Comparison of ENCODE assay signal across 21 cellular contexts in the genomic region with DNA sequence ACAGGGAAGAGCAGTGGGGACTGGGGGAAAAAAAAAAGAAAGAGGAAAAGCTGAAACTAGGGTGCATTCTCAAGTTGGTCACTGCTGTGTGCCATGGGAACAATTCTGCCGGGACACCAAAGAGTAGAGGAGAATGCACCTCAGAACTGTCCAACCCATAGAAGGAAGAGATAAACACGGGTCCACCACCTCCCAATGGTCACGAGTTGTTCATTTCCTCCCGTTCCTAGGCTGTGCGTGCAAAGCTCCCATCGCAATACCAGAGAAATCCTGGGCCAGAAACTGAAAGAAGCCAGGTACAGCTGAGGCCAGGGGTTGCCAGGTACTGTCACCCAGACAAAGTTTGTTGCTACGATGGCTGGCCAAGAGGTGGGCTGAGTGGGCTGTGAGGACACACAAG.
A peak's percentile ranks its signal among the peaks of the same experiment; 100 is the strongest.
DNase-seq lines count a peak whose midpoint lies in the region; ATAC-seq and TF ChIP-seq lines count a peak whose summit lies in the region.
"Had no signal": no experiment of that assay in that cellular context is flagged by ENCODE, and none has a peak within 500 bp of the region (broad histone marks: within the 10 kb centered on the region; RNA-seq: fewer than 3 reads in every experiment).

No MANE protein-coding gene starts in this region.

- peaks cover 4% of the 10 kb centered on the region for H3K36me3 Mint-ChIP-seq in memory B cell
- H3K36me3 Mint-ChIP-seq in neural crest cell (ENCODE audit: low read depth), result no peaks in the 10 kb centered on the region
- no peaks in the 10 kb centered on the region for H3K36me3 Mint-ChIP-seq in stimulated activated memory B cell treated with anti-CD40 and anti-IgM and Interleukin-4, amounts not matched to agents 10 μg/mL and 1 μg/mL and 100 μg/mL, for 72 hours
- H3K36me3 Mint-ChIP-seq in natural killer cell, result no peaks in the 10 kb centered on the region

- no peak overlapping the region for H3K9ac ChIP-seq in IMR-90 (ENCODE audit: low read depth, low read length)
- H3K9ac ChIP-seq: BLaER1 treated with 17β-estradiol and CSF1 and Interleukin-3, amounts not matched to agents 10 nM and 100 nM had no signal

- H2AK5ac ChIP-seq in IMR-90 (ENCODE audit: low read depth, low read length), result no peak overlapping the region

- H3K4me2 ChIP-seq in IMR-90 (ENCODE audit: low read depth, low read length), result no peak overlapping the region
- H3K4me2 ChIP-seq: A549, GM23338 had no signal

- H3K4me1 Mint-ChIP-seq in memory B cell (peaks cover 26% of the 10 kb centered on the region), neural crest cell (peaks cover 19% of the 10 kb centered on the region), natural killer cell (no peaks in the 10 kb centered on the region)
- H3K4me1 Mint-ChIP-seq in stimulated activated memory B cell treated with anti-CD40 and anti-IgM and Interleukin-4, amounts not matched to agents 10 μg/mL and 1 μg/mL and 100 μg/mL, for 72 hours, result peaks cover 29% of the 10 kb centered on the region

- no peak for TF ChIP-seq CTCF in IMR-90 (conservative IDR thresholded peaks at IDR 0.05; ENCODE audit: low read depth, low read length)
- no peak for TF ChIP-seq CTCF in neural crest cell (conservative IDR thresholded peaks at IDR 0.05)
- TF ChIP-seq CTCF in natural killer cell (IDR thresholded peaks at IDR 0.05), result no peak

- H4K91ac ChIP-seq in IMR-90 (ENCODE audit: insufficient read depth, low read depth, low read length), result peak overlapping the region; percentile 20; the same call in 1 of the 2 replicates

- no TSS peak for BruUV-seq in IMR-90 (replicated peaks; lab: Mats Ljungman, UMichigan)

- ATAC-seq in IMR-90 (ENCODE audit: low read depth), result no peak
- no peak for ATAC-seq in memory B cell (ENCODE audit: low read depth)
- no peak for ATAC-seq in stimulated activated memory B cell treated with anti-CD40 and anti-IgM and Interleukin-4, amounts not matched to agents 10 μg/mL and 1 μg/mL and 100 μg/mL, for 72 hours
- ATAC-seq in natural killer cell, result no peak
- ATAC-seq: A549, GM23338, HCT116 had no signal

- H3K27ac ChIP-seq in IMR-90 (ENCODE audit: insufficient read depth, low read length), result no peak overlapping the region
- H3K27ac ChIP-seq: A549; BLaER1 treated with 17β-estradiol and CSF1 and Interleukin-3, amounts not matched to agents 10 nM and 100 nM had no signal

- no peak overlapping the region for H4K5ac ChIP-seq in IMR-90 (ENCODE audit: low read depth, low read length)

- TF ChIP-seq RAD21 in IMR-90 (IDR thresholded peaks at IDR 0.05; ENCODE audit: low read length), result no peak

- H2BK20ac ChIP-seq in IMR-90 (ENCODE audit: low read depth, low read length), result no peak overlapping the region

- no peak overlapping the region for H3K18ac ChIP-seq in IMR-90 (ENCODE audit: low read depth, low read length)

- DNase-seq in IMR-90, result no peak
- DNase-seq in memory B cell (ENCODE audit: low spot score in 2 of 2), result no peak
- DNase-seq in neural crest cell (ENCODE audit: low read depth, low spot score), result no peak
- DNase-seq in NCI-H524 (lab: John Stamatoyannopoulos, UW), result no peak
- DNase-seq in mesenteric fat pad (ENCODE audit: low spot score), result no peak
- no peak for DNase-seq in natural killer cell
- DNase-seq: 8988T; ACHN; AML-193; BE2C; Calu3; CD4-positive, alpha-beta T cell; CD8-positive, alpha-beta memory T cell; DND-41; H9 had no signal

- peaks cover 15% of the 10 kb centered on the region for H3K4me1 ChIP-seq in IMR-90 (ENCODE audit: control insufficient read depth, insufficient read depth, low read length)

- no peak overlapping the region for H2AFZ ChIP-seq in IMR-90 (replicated peaks; ENCODE audit: low read length, poor library complexity)
- H2AFZ ChIP-seq: GM23338 had no signal

- no peaks in the 10 kb centered on the region for H4K20me1 ChIP-seq in IMR-90 (ENCODE audit: insufficient read depth, low read length)
- H4K20me1 ChIP-seq: BLaER1 treated with 17β-estradiol and CSF1 and Interleukin-3, amounts not matched to agents 10 nM and 100 nM had no signal

- H3K23ac ChIP-seq in IMR-90 (ENCODE audit: low read depth, low read length), result no peak overlapping the region

- 100% methylated on average over 1 of the region's 7 CpGs; no CpG with 5 or more reads in 1 of the 2 experiments for WGBS in IMR-90 (ENCODE audit: extremely low coverage in 2 of 2, insufficient read length in 1 of 2), 2 experiments

- H3K9me3 Mint-ChIP-seq in memory B cell, result no peaks in the 10 kb centered on the region
- H3K9me3 Mint-ChIP-seq in neural crest cell, result no peaks in the 10 kb centered on the region
- no peaks in the 10 kb centered on the region for H3K9me3 Mint-ChIP-seq in stimulated activated memory B cell treated with anti-CD40 and anti-IgM and Interleukin-4, amounts not matched to agents 10 μg/mL and 1 μg/mL and 100 μg/mL, for 72 hours
- no peaks in the 10 kb centered on the region for H3K9me3 Mint-ChIP-seq in natural killer cell
- H3K9me3 Mint-ChIP-seq: CD4-positive, alpha-beta T cell; CD8-positive, alpha-beta memory T cell; GM23338; H9 had no signal

- no peaks in the 10 kb centered on the region for H3K79me1 ChIP-seq in IMR-90 (ENCODE audit: low read depth in 1 of 2, low read length in 2 of 2)

- CTCF ChIA-PET in IMR-90 (lab: Yijun Ruan, JAX), result no interaction called here

- H3K9me1 ChIP-seq in IMR-90 (ENCODE audit: insufficient read depth, low read length), result peaks cover 15% of the 10 kb centered on the region

- H3K9me3 ChIP-seq in IMR-90 (ENCODE audit: control insufficient read depth, insufficient read depth, low read length), result no peaks in the 10 kb centered on the region
- H3K9me3 ChIP-seq: A549, BE2C had no signal

- H2BK15ac ChIP-seq in IMR-90 (ENCODE audit: low read depth, low read length), result 0 out of 3 replicates have a peak overlapping the region, but pooled peaks have one; percentile 47

- peak overlapping the region; percentile 56 for H3K27ac Mint-ChIP-seq in memory B cell
- peak overlapping the region; percentile 22 for H3K27ac Mint-ChIP-seq in neural crest cell (ENCODE audit: unreplicated experiment)
- H3K27ac Mint-ChIP-seq in stimulated activated memory B cell treated with anti-CD40 and anti-IgM and Interleukin-4, amounts not matched to agents 10 μg/mL and 1 μg/mL and 100 μg/mL, for 72 hours, result peak overlapping the region; percentile 2
- no peak overlapping the region for H3K27ac Mint-ChIP-seq in natural killer cell
- H3K27ac Mint-ChIP-seq: CD14-positive monocyte; CD4-positive, alpha-beta T cell; CD8-positive, alpha-beta memory T cell; GM23338 had no signal

- H3K4ac ChIP-seq in IMR-90 (ENCODE audit: low read depth, low read length), result 0 out of 2 replicates have a peak overlapping the region, but pooled peaks have one; percentile 9

- H2BK120ac ChIP-seq in IMR-90 (ENCODE audit: low read depth, low read length), result no peak overlapping the region

- in situ Hi-C loops in IMR-90 (cut with MboI; ENCODE audit: low sequenced_read_pairs), result no loop called here

- H3K4me3 Mint-ChIP-seq in memory B cell (no peak overlapping the region), neural crest cell (no peak overlapping the region), natural killer cell (no peak overlapping the region)
- no peak overlapping the region for H3K4me3 Mint-ChIP-seq in stimulated activated memory B cell treated with anti-CD40 and anti-IgM and Interleukin-4, amounts not matched to agents 10 μg/mL and 1 μg/mL and 100 μg/mL, for 72 hours
- H3K4me3 Mint-ChIP-seq: CD14-positive monocyte; CD4-positive, alpha-beta T cell; CD8-positive, alpha-beta memory T cell; GM23338; H9 had no signal

- no peaks in the 10 kb centered on the region for H3K36me3 ChIP-seq in IMR-90 (ENCODE audit: control insufficient read depth, insufficient read depth, low read length)
- H3K36me3 ChIP-seq: BE2C; BLaER1 treated with 17β-estradiol and CSF1 and Interleukin-3, amounts not matched to agents 10 nM and 100 nM had no signal

- POLR2A ChIA-PET in IMR-90 (lab: Charles Lee; ENCODE audit: unreplicated experiment), result no interaction called here

- H2AK9ac ChIP-seq in IMR-90 (replicated peaks; ENCODE audit: low read depth, low read length, poor library complexity), result peak overlapping the region; percentile 9

- TF ChIP-seq POLR2A in IMR-90 (IDR thresholded peaks at IDR 0.05; ENCODE audit: low read depth, low read length), result no peak

- intact Hi-C loops in IMR-90 (cut with micrococcal nuclease), result no loop called here
- intact Hi-C loops in natural killer cell (cut with micrococcal nuclease), result no loop called here

- no peak overlapping the region for H3K56ac ChIP-seq in IMR-90 (ENCODE audit: extremely low read depth, insufficient read depth, low read length)

- H4K8ac ChIP-seq in IMR-90 (ENCODE audit: low read depth in 2 of 2, low read length in 2 of 2), result no peak overlapping the region

- no peak overlapping the region for H3K4me3 ChIP-seq in IMR-90 (ENCODE audit: insufficient read depth, low read depth, low read length)
- H3K4me3 ChIP-seq: A549; BLaER1 treated with 17β-estradiol and CSF1 and Interleukin-3, amounts not matched to agents 10 nM and 100 nM; GM23338 had no signal

- no peaks in the 10 kb centered on the region for H3K27me3 ChIP-seq in IMR-90 (ENCODE audit: control insufficient read depth, insufficient read depth, low read length)
- H3K27me3 ChIP-seq: BE2C; BLaER1 treated with 17β-estradiol and CSF1 and Interleukin-3, amounts not matched to agents 10 nM and 100 nM had no signal

- dilution Hi-C loops in IMR-90 (cut with HindIII; ENCODE audit: low sequenced_read_pairs, unreplicated experiment), result no loop called here

- no peak overlapping the region for H2BK5ac ChIP-seq in IMR-90 (ENCODE audit: low read depth, low read length, poor library complexity, severe bottlenecking)

- H3K14ac ChIP-seq in IMR-90 (replicated peaks; ENCODE audit: low read depth, low read length), result no peak overlapping the region

- no peaks in the 10 kb centered on the region for H3K27me3 Mint-ChIP-seq in memory B cell
- H3K27me3 Mint-ChIP-seq in neural crest cell (ENCODE audit: low read depth), result no peaks in the 10 kb centered on the region
- H3K27me3 Mint-ChIP-seq in stimulated activated memory B cell treated with anti-CD40 and anti-IgM and Interleukin-4, amounts not matched to agents 10 μg/mL and 1 μg/mL and 100 μg/mL, for 72 hours, result no peaks in the 10 kb centered on the region
- H3K27me3 Mint-ChIP-seq in natural killer cell (ENCODE audit: low read depth in 2 of 2), result peaks cover 0 to 6% of the 10 kb centered on the region in 2 donors
- H3K27me3 Mint-ChIP-seq: CD4-positive, alpha-beta T cell had no signal

TF ChIP-seq in IMR-90, 13 proteins besides CTCF, POLR2A, EP300 and RAD21 (continues in another document):
- TF ChIP-seq CEBPB (IDR thresholded peaks at IDR 0.05; ENCODE audit: low read depth, low read length), result no peak
- TF ChIP-seq, protein P1, sequence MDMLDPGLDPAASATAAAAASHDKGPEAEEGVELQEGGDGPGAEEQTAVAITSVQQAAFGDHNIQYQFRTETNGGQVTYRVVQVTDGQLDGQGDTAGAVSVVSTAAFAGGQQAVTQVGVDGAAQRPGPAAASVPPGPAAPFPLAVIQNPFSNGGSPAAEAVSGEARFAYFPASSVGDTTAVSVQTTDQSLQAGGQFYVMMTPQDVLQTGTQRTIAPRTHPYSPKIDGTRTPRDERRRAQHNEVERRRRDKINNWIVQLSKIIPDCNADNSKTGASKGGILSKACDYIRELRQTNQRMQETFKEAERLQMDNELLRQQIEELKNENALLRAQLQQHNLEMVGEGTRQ (IDR thresholded peaks at IDR 0.05; ENCODE audit: low read depth, low read length), result no peak
- TF ChIP-seq SMC3 (IDR thresholded peaks at IDR 0.05; ENCODE audit: low read depth, low read length), result no peak
- TF ChIP-seq RCOR1 (IDR thresholded peaks at IDR 0.05; ENCODE audit: insufficient replicate concordance, low read length), result no peak

Comparison
In these comparisons a context has a peak if more than half of its experiments do, and no peak if none do; other contexts are left out.
1. H3K27ac Mint-ChIP-seq: peak in memory B cell (single experiment), neural crest cell (single experiment) and stimulated activated memory B cell treated with anti-CD40 and anti-IgM and Interleukin-4, amounts not matched to agents 10 μg/mL and 1 μg/mL and 100 μg/mL, for 72 hours (single experiment); none in natural killer cell (0 of 2).